14 cellular contexts compared by ENCODE assay signal in genomic region chr11:100776212-100776896, GRCh38.
A peak's percentile ranks its signal among the peaks of the same experiment; 100 is the strongest.
DNase-seq lines count a peak whose midpoint lies in the region; ATAC-seq, FAIRE-seq and TF ChIP-seq lines count a peak whose summit lies in the region.
"Had no signal": no experiment of that assay in that cellular context is flagged by ENCODE, and none has a peak within 500 bp of the region (broad histone marks: within the 10 kb centered on the region; RNA-seq: fewer than 3 reads in every experiment).

No MANE protein-coding gene starts in this region.

- H3K27ac ChIP-seq in astrocyte (ENCODE audit: low read depth, low read length): peak overlapping the region; percentile 35
- H3K27ac ChIP-seq in keratinocyte (ENCODE audit: control insufficient read depth, insufficient read depth, low read length): peak overlapping the region; percentile 95
- H3K27ac ChIP-seq in small intestine (ENCODE audit: low read depth in 1 of 2, low read length in 1 of 2): peak overlapping the region; percentile 34 to 90

- H3K27me3 ChIP-seq in astrocyte (ENCODE audit: insufficient read depth, low read length) (no peaks in the 10 kb centered on the region), keratinocyte (ENCODE audit: control insufficient read depth, extremely low read depth, insufficient read depth, low read length) (no peaks in the 10 kb centered on the region), small intestine (ENCODE audit: control insufficient read depth in 2 of 2, insufficient read depth in 2 of 2, low read length in 2 of 2) (no peaks in the 10 kb centered on the region)

- peak overlapping the region; percentile 44 for H3K27ac Mint-ChIP-seq in astrocyte (ENCODE audit: unreplicated experiment)

- no peaks in the 10 kb centered on the region for H3K27me3 Mint-ChIP-seq in astrocyte (ENCODE audit: low read depth, unreplicated experiment)
- H3K27me3 Mint-ChIP-seq: central memory CD8-positive, alpha-beta T cell had no signal

- TF ChIP-seq CTCF in astrocyte (IDR thresholded peaks at IDR 0.05; ENCODE audit: insufficient read depth, low read depth, low read length) (no peak), keratinocyte (optimal IDR thresholded peaks at IDR 0.05 in 1 of 3, IDR thresholded peaks at IDR 0.05 in 1 of 3, conservative IDR thresholded peaks at IDR 0.05 in 1 of 3; ENCODE audit: extremely low read depth in 1 of 3, insufficient read depth in 2 of 3, low read length in 3 of 3) (no peak)

- H3K4me3 ChIP-seq in astrocyte (ENCODE audit: insufficient read depth, low read depth, low read length) (no peak overlapping the region), keratinocyte (ENCODE audit: control insufficient read depth in 2 of 3, extremely low read depth in 1 of 3, insufficient read depth in 2 of 3, low read depth in 1 of 3, low read length in 3 of 3) (peak overlapping the region in 2 of 3 experiments; percentile 7 to 54), small intestine (ENCODE audit: low read depth in 1 of 2, low read length in 2 of 2) (no peak overlapping the region)

- H2AFZ ChIP-seq in astrocyte (ENCODE audit: low read depth, low read length) (no peak overlapping the region), keratinocyte (ENCODE audit: control insufficient read depth, low read length) (no peak overlapping the region)

- DNase-seq in H54 (ENCODE audit: insufficient read length, low spot score) (no peak), astrocyte (ENCODE audit: low read depth) (peak; percentile 80), keratinocyte (ENCODE audit: low read depth, low spot score) (peak; percentile 53), small intestine (peak; percentile 98), NCI-H187 treated with DMSO at 0.1 percent for 48 hours (lab: John Stamatoyannopoulos, UW) (no peak), NCI-H510A treated with DMSO at 0.1 percent for 48 hours (lab: John Stamatoyannopoulos, UW) (no peak), NCI-H146 treated with DMSO at 0.1 percent for 48 hours (lab: John Stamatoyannopoulos, UW; ENCODE audit: unreplicated experiment) (no peak)
- DNase-seq: activated CD8-positive, alpha-beta memory T cell treated with anti-CD3 and anti-CD28 coated beads, Interleukin-2, amount 50 U/mL, for 4 hours; NCI-H2029 treated with DMSO at 0.1 percent for 48 hours; stimulated activated naive CD4-positive, alpha-beta T cell treated with Interleukin-2 at 50 U/mL for 16 hours had no signal

- no peak for ATAC-seq in GM21717 (IDR thresholded peaks at IDR 0.05; ENCODE audit: unreplicated experiment)

- no peaks in the 10 kb centered on the region for H3K9me1 ChIP-seq in keratinocyte (ENCODE audit: control insufficient read depth, extremely low read depth, insufficient read depth, low read length)

- H3K9ac ChIP-seq in astrocyte (ENCODE audit: low read length): peak overlapping the region; percentile 12
- peak overlapping the region; percentile 73 for H3K9ac ChIP-seq in keratinocyte (ENCODE audit: control insufficient read depth, extremely low read depth, insufficient read depth, low read length)

- no peaks in the 10 kb centered on the region for H3K9me3 Mint-ChIP-seq in astrocyte (ENCODE audit: unreplicated experiment)

- WGBS in small intestine, 3 donors: 14 to 64% (median 37%) methylated on average over 6 of the region's 6 CpGs

- H3K9me3 ChIP-seq in astrocyte (ENCODE audit: insufficient read depth, low read depth, low read length) (no peaks in the 10 kb centered on the region), keratinocyte (ENCODE audit: control insufficient read depth, low read depth, low read length) (no peaks in the 10 kb centered on the region), small intestine (ENCODE audit: control insufficient read depth, low read depth) (no peaks in the 10 kb centered on the region)

- dilution Hi-C loops in keratinocyte (cut with MboI; ENCODE audit: extremely low pct_ligation_motif_present, low sequenced_read_pairs): no loop called here

- H3K36me3 ChIP-seq in astrocyte (ENCODE audit: insufficient read depth, low read length): no peaks in the 10 kb centered on the region
- H3K36me3 ChIP-seq in keratinocyte (ENCODE audit: control insufficient read depth in 2 of 2, extremely low read depth in 1 of 2, insufficient read depth in 2 of 2, low read length in 2 of 2): no peaks in the 10 kb centered on the region
- no peaks in the 10 kb centered on the region for H3K36me3 ChIP-seq in small intestine (ENCODE audit: control insufficient read depth in 2 of 2, insufficient read depth in 2 of 2, low read length in 2 of 2)

- no peak overlapping the region for H3K4me3 Mint-ChIP-seq in astrocyte (ENCODE audit: unreplicated experiment)
- H3K4me3 Mint-ChIP-seq: central memory CD8-positive, alpha-beta T cell had no signal

- H3K79me2 ChIP-seq in astrocyte (ENCODE audit: insufficient read depth, low read length) (no peaks in the 10 kb centered on the region), keratinocyte (ENCODE audit: control insufficient read depth, insufficient read depth, low read length) (peaks cover 2% of the 10 kb centered on the region)

- peaks cover 18% of the 10 kb centered on the region for H3K4me1 Mint-ChIP-seq in astrocyte (ENCODE audit: low read depth, unreplicated experiment)
- H3K4me1 Mint-ChIP-seq: central memory CD8-positive, alpha-beta T cell had no signal

- no peak for TF ChIP-seq POLR2A in H54 (IDR thresholded peaks at IDR 0.05; ENCODE audit: low read depth, low read length)

- no peaks in the 10 kb centered on the region for H4K20me1 ChIP-seq in astrocyte (ENCODE audit: insufficient read depth, low read length)
- no peaks in the 10 kb centered on the region for H4K20me1 ChIP-seq in keratinocyte (ENCODE audit: control insufficient read depth, extremely low read depth, insufficient read depth, low read length)

- FAIRE-seq in H54 (lab: Jason Lieb, UNC) (peak; percentile 23), astrocyte (lab: Jason Lieb, UNC) (no peak), keratinocyte (lab: Jason Lieb, UNC) (peak; percentile 77), small intestine (lab: Jason Lieb, UNC) (peak; percentile 95)
- FAIRE-seq: D721Med, GM12891 had no signal

- peaks cover 2% of the 10 kb centered on the region for H3K36me3 Mint-ChIP-seq in astrocyte (ENCODE audit: low read depth, unreplicated experiment)

- H3K4me1 ChIP-seq in astrocyte (ENCODE audit: insufficient read depth, low read length): peaks cover 7% of the 10 kb centered on the region
- peaks cover 40% of the 10 kb centered on the region for H3K4me1 ChIP-seq in keratinocyte (ENCODE audit: control insufficient read depth, extremely low read depth, insufficient read depth, low read length)
- peaks cover 0 to 8% of the 10 kb centered on the region in 2 donors for H3K4me1 ChIP-seq in small intestine (ENCODE audit: control insufficient read depth in 2 of 2, insufficient read depth in 1 of 2, low read depth in 1 of 2, low read length in 1 of 2)

- H3K4me2 ChIP-seq in astrocyte (ENCODE audit: low read length): peak overlapping the region; percentile 7
- peak overlapping the region; percentile 91 for H3K4me2 ChIP-seq in keratinocyte (ENCODE audit: control insufficient read depth, extremely low read depth, insufficient read depth, low read depth, low read length)

Comparison
In these comparisons a context has a peak if more than half of its experiments do, and no peak if none do; other contexts are left out.
1. DNase-seq: peak in astrocyte (single experiment), keratinocyte (single experiment) and small intestine (single experiment); none in H54 (single experiment), NCI-H187 treated with DMSO at 0.1 percent for 48 hours (single experiment), NCI-H510A treated with DMSO at 0.1 percent for 48 hours (single experiment) and NCI-H146 treated with DMSO at 0.1 percent for 48 hours (single experiment).
2. H3K27ac ChIP-seq: peak in every context shown above with its lines; median percentile 95 in keratinocyte; 62 in small intestine; 35 in astrocyte.
3. H3K4me3 ChIP-seq: peak in keratinocyte (2 of 3); none in astrocyte (single experiment) and small intestine (0 of 2).